21 cellular contexts compared by ENCODE assay signal in genomic region chr3:60463655-60464054, GRCh38.
A peak's percentile ranks its signal among the peaks of the same experiment; 100 is the strongest.
DNase-seq lines count a peak whose midpoint lies in the region; ATAC-seq and TF ChIP-seq lines count a peak whose summit lies in the region.
"Had no signal": no experiment of that assay in that cellular context is flagged by ENCODE, and none has a peak within 500 bp of the region (broad histone marks: within the 10 kb centered on the region; RNA-seq: fewer than 3 reads in every experiment).

No MANE protein-coding gene starts in this region.

- no peak overlapping the region for H3K4me3 Mint-ChIP-seq in glutamatergic neuron (ENCODE audit: unreplicated experiment)
- no peak overlapping the region for H3K4me3 Mint-ChIP-seq in effector memory CD8-positive, alpha-beta T cell
- H3K4me3 Mint-ChIP-seq: CD14-positive monocyte; CD4-positive, alpha-beta T cell; CD8-positive, alpha-beta memory T cell; GM23338; H9 had no signal

- peaks cover 1% of the 10 kb centered on the region for H3K27me3 Mint-ChIP-seq in glutamatergic neuron (ENCODE audit: unreplicated experiment)
- H3K27me3 Mint-ChIP-seq in effector memory CD8-positive, alpha-beta T cell = no peaks in the 10 kb centered on the region
- H3K27me3 Mint-ChIP-seq: CD4-positive, alpha-beta T cell; CD8-positive, alpha-beta memory T cell had no signal

- no peak for ATAC-seq in effector memory CD8-positive, alpha-beta T cell (replicated peaks)
- ATAC-seq: A549, GM23338, HCT116 had no signal

- no peak overlapping the region for H3K27ac Mint-ChIP-seq in glutamatergic neuron (ENCODE audit: unreplicated experiment)
- H3K27ac Mint-ChIP-seq in effector memory CD8-positive, alpha-beta T cell = no peak overlapping the region
- H3K27ac Mint-ChIP-seq: CD4-positive, alpha-beta T cell; CD8-positive, alpha-beta memory T cell; GM23338; H9 had no signal

- no peaks in the 10 kb centered on the region for H3K4me1 Mint-ChIP-seq in glutamatergic neuron (ENCODE audit: low read depth, unreplicated experiment)
- H3K4me1 Mint-ChIP-seq in effector memory CD8-positive, alpha-beta T cell (ENCODE audit: low read depth in 2 of 2) = no peaks in the 10 kb centered on the region
- H3K4me1 Mint-ChIP-seq: CD14-positive monocyte; CD8-positive, alpha-beta memory T cell; GM23338 had no signal

- no peaks in the 10 kb centered on the region for H3K9me3 Mint-ChIP-seq in glutamatergic neuron (ENCODE audit: unreplicated experiment)
- H3K9me3 Mint-ChIP-seq in effector memory CD8-positive, alpha-beta T cell = peaks cover 0 to 11% of the 10 kb centered on the region in 2 donors

- peak; percentile 4 for DNase-seq in NCI-H748 (lab: John Stamatoyannopoulos, UW; ENCODE audit: unreplicated experiment)
- DNase-seq in NCI-H748 treated with DMSO at 0.1 percent for 48 hours (lab: John Stamatoyannopoulos, UW) = no peak
- peak; percentile 25 for DNase-seq in NCI-H69 (lab: John Stamatoyannopoulos, UW)
- DNase-seq in renal cortical epithelial cell (ENCODE audit: low read depth) = peak; percentile 74
- DNase-seq in glutamatergic neuron = no peak
- DNase-seq in effector memory CD8-positive, alpha-beta T cell = no peak
- DNase-seq: 8988T; ACHN; AML-193; BE2C; Calu3; CD4-positive, alpha-beta T cell; CD8-positive, alpha-beta memory T cell; DMS53; DMS79 treated with DMSO at 0.1 percent for 48 hours; GF-D8; H9 had no signal

- H3K36me3 Mint-ChIP-seq in glutamatergic neuron (ENCODE audit: unreplicated experiment) = peaks cover 12% of the 10 kb centered on the region
- no peaks in the 10 kb centered on the region for H3K36me3 Mint-ChIP-seq in effector memory CD8-positive, alpha-beta T cell (ENCODE audit: insufficient read depth)
- H3K36me3 Mint-ChIP-seq: CD14-positive monocyte; CD8-positive, alpha-beta memory T cell had no signal

- TF ChIP-seq CTCF in glutamatergic neuron (IDR thresholded peaks at IDR 0.05; ENCODE audit: partially characterized antibody, unreplicated experiment) = no peak

Comparison
In these comparisons a context has a peak if more than half of its experiments do, and no peak if none do; other contexts are left out.
1. DNase-seq: peak in NCI-H748 (single experiment), NCI-H69 (single experiment) and renal cortical epithelial cell (single experiment); none in NCI-H748 treated with DMSO at 0.1 percent for 48 hours (single experiment), glutamatergic neuron (single experiment) and effector memory CD8-positive, alpha-beta T cell (0 of 3).